ENCODE assay signal across 25 cellular contexts in genomic region chr12:50285253-50285652, GRCh38. TPM values are rescaled to one million over a fixed set of nuclear protein-coding genes. Genes with fewer than 3 reads are reported as not detected.
DNase-seq lines count a peak whose midpoint lies in the region; ATAC-seq, FAIRE-seq and TF ChIP-seq lines count a peak whose summit lies in the region.
"Had no signal": no experiment of that assay in that cellular context is flagged by ENCODE, and none has a peak within 500 bp of the region (broad histone marks: within the 10 kb centered on the region; RNA-seq: fewer than 3 reads in every experiment).

No MANE protein-coding gene starts in this region.

- H2AFZ ChIP-seq in HepG2 (ENCODE audit: low read length), result no peak overlapping the region
- no peak overlapping the region for H2AFZ ChIP-seq in PC-9

- H3K36me3 ChIP-seq in HepG2 (replicated peaks in 1 of 2; ENCODE audit: control insufficient read depth in 1 of 2, insufficient read depth in 2 of 2, low read length in 2 of 2) (no peaks in the 10 kb centered on the region), right lobe of liver (no peaks in the 10 kb centered on the region), PC-9 (ENCODE audit: low read depth) (no peaks in the 10 kb centered on the region)
- H3K36me3 ChIP-seq in effector memory CD4-positive, alpha-beta T cell (ENCODE audit: control insufficient read depth, insufficient read depth, low read length), result no peaks in the 10 kb centered on the region
- H3K36me3 ChIP-seq: BLaER1 treated with 17β-estradiol and CSF1 and Interleukin-3, amounts not matched to agents 10 nM and 100 nM; SJCRH30 had no signal

- in situ Hi-C loops in HepG2 (cut with HindIII; ENCODE audit: extremely low pct_ligation_motif_present, low pct_unique_long_range_greater_than_20kb), result no loop called here

- intact Hi-C loops in HepG2 (cut with micrococcal nuclease; ENCODE audit: unreplicated experiment) (no loop called here), right lobe of liver (cut with DNase I) (no loop called here), PC-9 (cut with micrococcal nuclease; ENCODE audit: unreplicated experiment) (no loop called here)

- H3K27ac Mint-ChIP-seq in nephron, result peak overlapping the region in 1 of 3 experiments; percentile 28
- H3K27ac Mint-ChIP-seq: CD8-positive, alpha-beta T cell had no signal

- TF ChIP-seq CTCF in HepG2 (CRISPR knock-in tag; IDR thresholded peaks at IDR 0.05) (no peak), right lobe of liver (IDR thresholded peaks at IDR 0.05) (no peak), PC-9 (conservative IDR thresholded peaks at IDR 0.05) (no peak), nephron (IDR thresholded peaks at IDR 0.05; ENCODE audit: unreplicated experiment in 3 of 3) (no peak)

- H3K9me3 ChIP-seq in HepG2 (ENCODE audit: low read length) (no peaks in the 10 kb centered on the region), right lobe of liver (no peaks in the 10 kb centered on the region), PC-9 (ENCODE audit: insufficient read depth, low read depth) (no peaks in the 10 kb centered on the region)
- no peaks in the 10 kb centered on the region for H3K9me3 ChIP-seq in effector memory CD4-positive, alpha-beta T cell (ENCODE audit: control insufficient read depth, low read length)
- H3K9me3 ChIP-seq: A549, Caco-2, SJCRH30 had no signal

- WGBS in HepG2 (ENCODE audit: low lambda C conversion rate), result 95% methylated on average over 1 of the region's 1 CpG
- 100% methylated on average over 1 of the region's 1 CpG for WGBS in right lobe of liver (ENCODE audit: insufficient coverage, low coverage, low lambda C conversion rate, missing lambda C conversion rate)

- peaks cover 44% of the 10 kb centered on the region for H3K4me1 ChIP-seq in HepG2 (ENCODE audit: insufficient read depth, low read length)
- H3K4me1 ChIP-seq in right lobe of liver, result peaks cover 0 to 15% (median 5%) of the 10 kb centered on the region in 4 donors
- H3K4me1 ChIP-seq in PC-9 (replicated peaks; ENCODE audit: insufficient read depth), result peaks cover 37% of the 10 kb centered on the region
- no peaks in the 10 kb centered on the region for H3K4me1 ChIP-seq in effector memory CD4-positive, alpha-beta T cell (ENCODE audit: control insufficient read depth, insufficient read depth, low read length, poor library complexity, severe bottlenecking)
- H3K4me1 ChIP-seq: SJCRH30 had no signal

- TF ChIP-seq EP300 in HepG2 (IDR thresholded peaks at IDR 0.05; ENCODE audit: low read depth in 2 of 2, low read length in 2 of 2) (no peak), HepG2 (CRISPR knock-in tag; IDR thresholded peaks at IDR 0.05; ENCODE audit: borderline replicate concordance) (no peak)

- TF ChIP-seq RAD21 in HepG2 (CRISPR knock-in tag; IDR thresholded peaks at IDR 0.05), result no peak

- no peak overlapping the region for H3K27ac ChIP-seq in HepG2 (ENCODE audit: extremely low read length, insufficient read depth, low read length)
- H3K27ac ChIP-seq in right lobe of liver, result no peak overlapping the region
- H3K27ac ChIP-seq in PC-9, result no peak overlapping the region
- H3K27ac ChIP-seq in effector memory CD4-positive, alpha-beta T cell (ENCODE audit: insufficient read depth, low read length, poor library complexity, severe bottlenecking), result no peak overlapping the region
- H3K27ac ChIP-seq: A549; BLaER1 treated with 17β-estradiol and CSF1 and Interleukin-3, amounts not matched to agents 10 nM and 100 nM; SJCRH30 had no signal

- H3K27me3 Mint-ChIP-seq in nephron (ENCODE audit: low read depth), result no peaks in the 10 kb centered on the region

- DNase-seq in HepG2 (ENCODE audit: low spot score), result no peak
- DNase-seq in right lobe of liver, result no peak
- no peak for DNase-seq in PC-9
- no peak for DNase-seq in NCI-H748 (lab: John Stamatoyannopoulos, UW; ENCODE audit: unreplicated experiment)
- DNase-seq in SIG-M5 (lab: John Stamatoyannopoulos, UW), result no peak
- DNase-seq in effector memory CD4-positive, alpha-beta T cell, result no peak
- DNase-seq: AML-193; Caco-2; CD8-positive, alpha-beta T cell; DMS 273 treated with DMSO at 0.1 percent for 48 hours; DMS79 treated with DMSO at 0.1 percent for 48 hours; KG1; MM.1S; NCI-H1694 treated with DMSO at 0.1 percent for 48 hours; NCI-H2081; NCI-H2227 treated with DMSO at 0.1 percent for 48 hours; NCI-H526 treated with DMSO at 0.1 percent for 48 hours; SJCRH30 had no signal

- H3K4me3 ChIP-seq in HepG2 (replicated peaks in 1 of 3; ENCODE audit: insufficient read depth in 1 of 3, low read depth in 2 of 3, low read length in 3 of 3), result no peak overlapping the region
- no peak overlapping the region for H3K4me3 ChIP-seq in right lobe of liver
- H3K4me3 ChIP-seq in PC-9, result no peak overlapping the region
- no peak overlapping the region for H3K4me3 ChIP-seq in effector memory CD4-positive, alpha-beta T cell (ENCODE audit: insufficient read depth, low read depth, low read length, poor library complexity, severe bottlenecking)
- H3K4me3 ChIP-seq: A549; BLaER1 treated with 17β-estradiol and CSF1 and Interleukin-3, amounts not matched to agents 10 nM and 100 nM; SJCRH30 had no signal

- CTCF ChIA-PET in HepG2 (lab: Yijun Ruan, JAX; ENCODE audit: low intra/inter-chr PET ratio, low total read pairs) (no interaction called here), PC-9 (lab: Charles Lee) (interaction anchor here (0.6 kb wide), 2 partner anchors 39 to 1707 kb away, joined by 4 read pairs; no protein-coding TSS in a partner anchor)

- no peaks in the 10 kb centered on the region for H3K9me3 Mint-ChIP-seq in nephron
- H3K9me3 Mint-ChIP-seq: CD8-positive, alpha-beta T cell had no signal

- H4K20me1 ChIP-seq in HepG2 (ENCODE audit: insufficient read depth, low read length) (no peaks in the 10 kb centered on the region), PC-9 (ENCODE audit: insufficient read depth) (no peaks in the 10 kb centered on the region)
- H4K20me1 ChIP-seq: BLaER1 treated with 17β-estradiol and CSF1 and Interleukin-3, amounts not matched to agents 10 nM and 100 nM had no signal

- H3K27me3 ChIP-seq in HepG2 (ENCODE audit: control insufficient read depth in 1 of 2, insufficient read depth in 2 of 2, low read length in 2 of 2) (no peaks in the 10 kb centered on the region; a peak in 1 of 5 replicates), right lobe of liver (no peaks in the 10 kb centered on the region), PC-9 (ENCODE audit: insufficient read depth, low read depth) (no peaks in the 10 kb centered on the region)
- no peaks in the 10 kb centered on the region for H3K27me3 ChIP-seq in effector memory CD4-positive, alpha-beta T cell (replicated peaks; ENCODE audit: control insufficient read depth, insufficient read depth, low read length, poor library complexity, severe bottlenecking)
- H3K27me3 ChIP-seq: SJCRH30 had no signal

- TF ChIP-seq POLR2A in HepG2 (IDR thresholded peaks at IDR 0.05; ENCODE audit: insufficient read depth in 1 of 2, low read depth in 2 of 2, low read length in 2 of 2) (no peak), right lobe of liver (IDR thresholded peaks at IDR 0.05) (no peak)

- H3K9ac ChIP-seq in HepG2 (ENCODE audit: insufficient read depth, low read depth, low read length), result no peak overlapping the region
- H3K9ac ChIP-seq: BLaER1 treated with 17β-estradiol and CSF1 and Interleukin-3, amounts not matched to agents 10 nM and 100 nM had no signal

- POLR2A ChIA-PET in HepG2 (lab: Yijun Ruan, JAX), result interaction anchor here (3.3 kb wide), 1 partner anchor 45 kb away, joined by 14 read pairs; no protein-coding TSS in a partner anchor
- POLR2A ChIA-PET in PC-9 (lab: Charles Lee; ENCODE audit: unreplicated experiment), result interaction anchor here (0.7 kb wide), 2 partner anchors 24 to 201 kb away, joined by 4 to 9 read pairs; no protein-coding TSS in a partner anchor

- peaks cover 24% of the 10 kb centered on the region for H3K4me1 Mint-ChIP-seq in nephron

- H3K4me2 ChIP-seq in HepG2 (ENCODE audit: low read depth, low read length), result peak overlapping the region; percentile 89; the same call in 1 of the 2 replicates
- H3K4me2 ChIP-seq in PC-9, result peak overlapping the region; percentile 99; the same call in 1 of the 2 replicates

- H3K9me2 ChIP-seq in PC-9 (ENCODE audit: insufficient read depth), result no peaks in the 10 kb centered on the region

- H3F3A ChIP-seq in PC-9 (ENCODE audit: insufficient read depth, low read depth), result peaks cover 6% of the 10 kb centered on the region; the same call in 1 of the 2 replicates

- H3K4me3 Mint-ChIP-seq in nephron, result peak overlapping the region; percentile 37 to 93 (median 68)

- BruUV-seq in HepG2 (replicated peaks; lab: Mats Ljungman, UMichigan) (no TSS peak), PC-9 (replicated peaks; lab: Mats Ljungman, UMichigan) (no TSS peak)

- FAIRE-seq in HepG2 (lab: Jason Lieb, UNC), result no peak
- FAIRE-seq: A549, GM12892, HTR-8/SVneo, RCC 7860 had no signal

- ATAC-seq in HepG2, result no peak
- ATAC-seq in right lobe of liver, result no peak
- ATAC-seq: A549; CD8-positive, alpha-beta T cell; SK-N-SH treated with all-trans-retinoic acid at 6 μM for 48 hours had no signal

- H3K79me2 ChIP-seq in HepG2 (ENCODE audit: insufficient read depth, low read length), result peaks cover 10% of the 10 kb centered on the region
- H3K79me2 ChIP-seq in PC-9 (ENCODE audit: low read depth), result peaks cover 43% of the 10 kb centered on the region

- no peaks in the 10 kb centered on the region for H3K36me3 Mint-ChIP-seq in nephron (ENCODE audit: low read depth)
- H3K36me3 Mint-ChIP-seq: CD8-positive, alpha-beta T cell had no signal

RNA-seq across cellular contexts. Expression of gene LIMA1, which starts 1.9 kb away (rescaled TPM):
- total RNA-seq in HepG2 (2016; rRNA removed; fragmentation: Illumina TruSeq; extraction: Trizol) (13.0 and 19.3 TPM in 2 replicates), right lobe of liver (10 to 100 TPM in 5 of 6 experiments, 1 to 10 TPM in 1; 7.3 to 21.9 (median 13.1) TPM), PC-9 (2021) (73.1 and 98.6 TPM in 2 replicates)
- 0.91 and 1.6 TPM in 2 replicates for total RNA-seq in HepG2 (2016; cell fraction: cytosol; rRNA removed; fragmentation: Illumina TruSeq; extraction: Trizol; ENCODE audit: low read depth)
- total RNA-seq in HepG2 (2016; cell fraction: insoluble cytoplasmic fraction; rRNA removed; fragmentation: Illumina TruSeq; extraction: Trizol), result 12.8 and 15.0 TPM in 2 replicates
- 4.2 and 5.4 TPM in 2 replicates for total RNA-seq in HepG2 (2016; cell fraction: membrane; rRNA removed; fragmentation: Illumina TruSeq; extraction: Trizol)
- total RNA-seq in HepG2 (2016; cell fraction: nucleus; rRNA removed; fragmentation: Illumina TruSeq; extraction: Trizol), result 14.1 and 15.9 TPM in 2 replicates
- polyA plus RNA-seq in HepG2 (2011; rRNA removed), result 13.9 and 19.8 TPM in 2 replicates
- 5.0 and 7.4 TPM in 2 replicates for polyA plus RNA-seq in HepG2 (2011; cell fraction: cytosol; rRNA removed)
- polyA plus RNA-seq in HepG2 (2011; cell fraction: nucleus; rRNA removed), result 8.8 and 9.7 TPM in 2 replicates
- polyA plus RNA-seq in HepG2 (2012), result 11.5 and 11.9 TPM in 2 replicates
- polyA plus RNA-seq in HepG2 (2016; cell fraction: cytosol; fragmentation: Illumina TruSeq; extraction: Trizol; ENCODE audit: low read depth), result 0.72 and 1.1 TPM in 2 replicates
- 21.3 and 21.6 TPM in 2 replicates for polyA plus RNA-seq in HepG2 (2016; cell fraction: insoluble cytoplasmic fraction; fragmentation: Illumina TruSeq; extraction: Trizol; ENCODE audit: low read depth)
- 1.9 and 2.7 TPM in 2 replicates for polyA plus RNA-seq in HepG2 (2016; cell fraction: membrane; fragmentation: Illumina TruSeq; extraction: Trizol; ENCODE audit: low read depth)
- polyA plus RNA-seq in HepG2 (2016; cell fraction: nucleus; fragmentation: Illumina TruSeq; extraction: Trizol; ENCODE audit: insufficient read depth, low read depth), result 17.1 and 18.0 TPM in 2 replicates
- 21.1 and 72.7 TPM in 2 replicates for polyA minus RNA-seq in HepG2 (2011; rRNA and poly(A)+ RNA removed; ENCODE audit: low replicate concordance)
- polyA minus RNA-seq in HepG2 (2011; cell fraction: cytosol; rRNA and poly(A)+ RNA removed), result 12.9 and 14.3 TPM in 2 replicates
- 22.8 and 23.7 TPM in 2 replicates for polyA minus RNA-seq in HepG2 (2011; cell fraction: nucleus; rRNA and poly(A)+ RNA removed)
